ENCODE assay signal across 26 cellular contexts in genomic region chr16:18797746-18798145, GRCh38. TPM values are rescaled to one million over a fixed set of nuclear protein-coding genes. Genes with fewer than 3 reads are reported as not detected.
DNase-seq lines count a peak whose midpoint lies in the region; ATAC-seq, FAIRE-seq and TF ChIP-seq lines count a peak whose summit lies in the region.
"Had no signal": no experiment of that assay in that cellular context is flagged by ENCODE, and none has a peak within 500 bp of the region (broad histone marks: within the 10 kb centered on the region; RNA-seq: fewer than 3 reads in every experiment).

No MANE protein-coding gene starts in this region.

- in situ Hi-C loops in HepG2 (cut with HindIII; ENCODE audit: extremely low pct_ligation_motif_present, low pct_unique_long_range_greater_than_20kb), result no loop called here

- ATAC-seq in HepG2, result no peak
- no peak for ATAC-seq in right lobe of liver
- ATAC-seq in GM21515 (IDR thresholded peaks at IDR 0.05; ENCODE audit: unreplicated experiment), result no peak
- ATAC-seq: CD8-positive, alpha-beta T cell; left cardiac atrium; naive thymus-derived CD8-positive, alpha-beta T cell; T-cell had no signal

- H3K9ac ChIP-seq in HepG2 (ENCODE audit: insufficient read depth, low read depth, low read length) (no peak overlapping the region), SK-N-MC (ENCODE audit: insufficient read length) (peak overlapping the region; percentile 20)

- no peak overlapping the region for H3K4me3 Mint-ChIP-seq in glutamatergic neuron (ENCODE audit: unreplicated experiment)
- H3K4me3 Mint-ChIP-seq: activated CD4-positive, alpha-beta memory T cell treated with anti-CD3 and anti-CD28 coated beads for 36 hours; CD8-positive, alpha-beta T cell; naive thymus-derived CD8-positive, alpha-beta T cell; T-cell had no signal

- BruUV-seq in HepG2 (replicated peaks; lab: Mats Ljungman, UMichigan), result no TSS peak

- TF ChIP-seq POLR2A in HepG2 (IDR thresholded peaks at IDR 0.05; ENCODE audit: insufficient read depth in 1 of 2, low read depth in 2 of 2, low read length in 2 of 2) (no peak), right lobe of liver (IDR thresholded peaks at IDR 0.05) (no peak)

- peaks cover 7 to 45% of the 10 kb centered on the region in 2 experiments for H3K36me3 ChIP-seq in HepG2 (replicated peaks in 1 of 2; ENCODE audit: control insufficient read depth in 1 of 2, insufficient read depth in 2 of 2, low read length in 2 of 2)
- H3K36me3 ChIP-seq in right lobe of liver, result peaks cover 0 to 41% (median 17%) of the 10 kb centered on the region in 4 donors
- peaks cover 66% of the 10 kb centered on the region for H3K36me3 ChIP-seq in SK-N-MC (ENCODE audit: insufficient read depth, low read length)

- H3K4me2 ChIP-seq in HepG2 (ENCODE audit: low read depth, low read length), result no peak overlapping the region

- TF ChIP-seq RAD21 in HepG2 (CRISPR knock-in tag; IDR thresholded peaks at IDR 0.05), result no peak

- peaks cover 24% of the 10 kb centered on the region for H4K20me1 ChIP-seq in HepG2 (ENCODE audit: insufficient read depth, low read length)

- H3K4me1 ChIP-seq in HepG2 (ENCODE audit: insufficient read depth, low read length), result peaks cover 66% of the 10 kb centered on the region
- peaks cover 0 to 52% (median 26%) of the 10 kb centered on the region in 4 donors for H3K4me1 ChIP-seq in right lobe of liver

- DNase-seq in HepG2 (ENCODE audit: low spot score) (no peak), right lobe of liver (no peak), SK-N-MC (ENCODE audit: low read depth, low spot score) (no peak), glutamatergic neuron (no peak), NCI-H82 (lab: John Stamatoyannopoulos, UW) (no peak), posterior vena cava (ENCODE audit: low spot score) (no peak)
- no peak for DNase-seq in activated CD8-positive, alpha-beta memory T cell treated with anti-CD3 and anti-CD28 coated beads for 24 hours
- DNase-seq: activated CD4-positive, alpha-beta memory T cell treated with anti-CD3 and anti-CD28 coated beads for 36 hours; activated naive CD4-positive, alpha-beta T cell treated with anti-CD3 and anti-CD28 coated beads, Interleukin-2, amount 50 U/mL, for 16 hours; activated T-cell treated with anti-CD3 and anti-CD28 coated beads, Interleukin-2, amount 50 U/mL, for 1 hour; CD8-positive, alpha-beta T cell; DMS153; GOT3; KG1; left cardiac atrium; mesendoderm; naive thymus-derived CD8-positive, alpha-beta T cell; NCI-H1092; NCI-H524 treated with DMSO at 0.1 percent for 48 hours; stimulated activated naive CD4-positive, alpha-beta T cell; T-cell had no signal

- H3K9me3 Mint-ChIP-seq in glutamatergic neuron (ENCODE audit: unreplicated experiment), result peaks cover 8% of the 10 kb centered on the region
- H3K9me3 Mint-ChIP-seq: activated CD4-positive, alpha-beta memory T cell treated with anti-CD3 and anti-CD28 coated beads for 36 hours; CD8-positive, alpha-beta T cell; T-cell had no signal

- no peak for FAIRE-seq in HepG2 (lab: Jason Lieb, UNC)
- FAIRE-seq: GM12891 had no signal

- peaks cover 7% of the 10 kb centered on the region for H3K27me3 Mint-ChIP-seq in glutamatergic neuron (ENCODE audit: unreplicated experiment)
- H3K27me3 Mint-ChIP-seq: naive thymus-derived CD8-positive, alpha-beta T cell; progenitor cell of endocrine pancreas; T-cell had no signal

- TF ChIP-seq EP300 in HepG2 (IDR thresholded peaks at IDR 0.05; ENCODE audit: low read depth in 2 of 2, low read length in 2 of 2), result no peak
- TF ChIP-seq EP300 in HepG2 (CRISPR knock-in tag; IDR thresholded peaks at IDR 0.05; ENCODE audit: borderline replicate concordance), result no peak

- H3K9me3 ChIP-seq in HepG2 (ENCODE audit: low read length), result no peaks in the 10 kb centered on the region
- H3K9me3 ChIP-seq in right lobe of liver, result no peaks in the 10 kb centered on the region
- H3K9me3 ChIP-seq in SK-N-MC (ENCODE audit: low read depth, low read length), result no peaks in the 10 kb centered on the region
- H3K9me3 ChIP-seq: ascending aorta had no signal

- H3K36me3 Mint-ChIP-seq in glutamatergic neuron (ENCODE audit: unreplicated experiment), result no peaks in the 10 kb centered on the region

- peak overlapping the region; percentile 48 for H3K27ac Mint-ChIP-seq in glutamatergic neuron (ENCODE audit: unreplicated experiment)
- H3K27ac Mint-ChIP-seq: activated CD4-positive, alpha-beta memory T cell treated with anti-CD3 and anti-CD28 coated beads for 36 hours; CD8-positive, alpha-beta T cell; progenitor cell of endocrine pancreas; T-cell had no signal

- H3K79me2 ChIP-seq in HepG2 (ENCODE audit: insufficient read depth, low read length), result peaks cover 55% of the 10 kb centered on the region

- TF ChIP-seq CTCF in HepG2 (CRISPR knock-in tag; IDR thresholded peaks at IDR 0.05) (no peak), right lobe of liver (IDR thresholded peaks at IDR 0.05) (no peak), glutamatergic neuron (IDR thresholded peaks at IDR 0.05; ENCODE audit: partially characterized antibody, unreplicated experiment) (no peak)

- peaks cover 13% of the 10 kb centered on the region for H3K4me1 Mint-ChIP-seq in glutamatergic neuron (ENCODE audit: low read depth, unreplicated experiment)

- H3K4me3 ChIP-seq in HepG2 (replicated peaks in 1 of 3; ENCODE audit: insufficient read depth in 1 of 3, low read depth in 2 of 3, low read length in 3 of 3) (no peak overlapping the region), right lobe of liver (no peak overlapping the region), SK-N-MC (no peak overlapping the region)
- H3K4me3 ChIP-seq: ascending aorta, skin epidermis had no signal

- intact Hi-C loops in HepG2 (cut with micrococcal nuclease; ENCODE audit: unreplicated experiment) (loop anchor here (10.0 kb wide), 1 partner anchor 727 kb away; the partner anchor contains the start of genes CCP110 and GDE1), right lobe of liver (cut with DNase I) (no loop called here), posterior vena cava (cut with DNase I) (no loop called here)

- CTCF ChIA-PET in HepG2 (lab: Yijun Ruan, JAX; ENCODE audit: low intra/inter-chr PET ratio, low total read pairs), result no interaction called here

- H2AFZ ChIP-seq in HepG2 (ENCODE audit: low read length), result no peak overlapping the region

- no peak overlapping the region for H3K27ac ChIP-seq in HepG2 (ENCODE audit: extremely low read length, insufficient read depth, low read length)
- peak overlapping the region in 1 of 3 donors; percentile 9 for H3K27ac ChIP-seq in right lobe of liver
- H3K27ac ChIP-seq in SK-N-MC, result no peak overlapping the region
- H3K27ac ChIP-seq: ascending aorta, skin epidermis had no signal

- no peaks in the 10 kb centered on the region; a peak in 1 of 5 replicates for H3K27me3 ChIP-seq in HepG2 (ENCODE audit: control insufficient read depth in 1 of 2, insufficient read depth in 2 of 2, low read length in 2 of 2)
- no peaks in the 10 kb centered on the region for H3K27me3 ChIP-seq in right lobe of liver
- H3K27me3 ChIP-seq: ascending aorta had no signal

- POLR2A ChIA-PET in HepG2 (lab: Yijun Ruan, JAX), result interaction anchor here (8.9 kb wide), 1 partner anchor 9 kb away, joined by 545 read pairs; the partner anchor contains the start of gene RPS15A

- 96% methylated on average over 4 of the region's 4 CpGs for WGBS in HepG2 (ENCODE audit: low lambda C conversion rate)
- WGBS in right lobe of liver (ENCODE audit: insufficient coverage, low coverage, low lambda C conversion rate, missing lambda C conversion rate), result 35% methylated on average over 4 of the region's 4 CpGs

RNA-seq across cellular contexts. Expression of gene ARL6IP1, which starts 3.6 kb away (rescaled TPM):
- total RNA-seq in HepG2 (2016; rRNA removed; fragmentation: Illumina TruSeq; extraction: Trizol) (273 and 373 TPM in 2 replicates), right lobe of liver (100 to 1,000 TPM; 103 to 160 (median 109) TPM), glutamatergic neuron (ENCODE audit: unreplicated experiment) (238 TPM), posterior vena cava (10 to 100 TPM; 51.9 to 56.7 TPM)
- total RNA-seq in HepG2 (2016; cell fraction: cytosol; rRNA removed; fragmentation: Illumina TruSeq; extraction: Trizol; ENCODE audit: low read depth), result 62.8 and 68.6 TPM in 2 replicates
- total RNA-seq in HepG2 (2016; cell fraction: insoluble cytoplasmic fraction; rRNA removed; fragmentation: Illumina TruSeq; extraction: Trizol), result 270 and 373 TPM in 2 replicates
- total RNA-seq in HepG2 (2016; cell fraction: membrane; rRNA removed; fragmentation: Illumina TruSeq; extraction: Trizol), result 152 and 174 TPM in 2 replicates
- 309 and 367 TPM in 2 replicates for total RNA-seq in HepG2 (2016; cell fraction: nucleus; rRNA removed; fragmentation: Illumina TruSeq; extraction: Trizol)
- 183 and 263 TPM in 2 replicates for polyA plus RNA-seq in HepG2 (2011; rRNA removed)
- polyA plus RNA-seq in HepG2 (2011; cell fraction: cytosol; rRNA removed), result 211 and 261 TPM in 2 replicates
- 71.4 and 76.3 TPM in 2 replicates for polyA plus RNA-seq in HepG2 (2011; cell fraction: nucleus; rRNA removed)
- 155 and 252 TPM in 2 replicates for polyA plus RNA-seq in HepG2 (2012)
- 29.0 and 31.7 TPM in 2 replicates for polyA plus RNA-seq in HepG2 (2016; cell fraction: cytosol; fragmentation: Illumina TruSeq; extraction: Trizol; ENCODE audit: low read depth)
- 231 and 253 TPM in 2 replicates for polyA plus RNA-seq in HepG2 (2016; cell fraction: insoluble cytoplasmic fraction; fragmentation: Illumina TruSeq; extraction: Trizol; ENCODE audit: low read depth)
- 67.0 and 74.0 TPM in 2 replicates for polyA plus RNA-seq in HepG2 (2016; cell fraction: membrane; fragmentation: Illumina TruSeq; extraction: Trizol; ENCODE audit: low read depth)
- polyA plus RNA-seq in HepG2 (2016; cell fraction: nucleus; fragmentation: Illumina TruSeq; extraction: Trizol; ENCODE audit: insufficient read depth, low read depth), result 404 and 453 TPM in 2 replicates
- polyA minus RNA-seq in HepG2 (2011; rRNA and poly(A)+ RNA removed; ENCODE audit: low replicate concordance), result 262 and 330 TPM in 2 replicates
- polyA minus RNA-seq in HepG2 (2011; cell fraction: cytosol; rRNA and poly(A)+ RNA removed), result 199 and 232 TPM in 2 replicates
- polyA minus RNA-seq in HepG2 (2011; cell fraction: nucleus; rRNA and poly(A)+ RNA removed), result 155 and 156 TPM in 2 replicates

RNA-seq across cellular contexts. Expression of gene RPS15A, which starts 7.6 kb away (rescaled TPM):
- total RNA-seq in HepG2 (2016; rRNA removed; fragmentation: Illumina TruSeq; extraction: Trizol) (5,489 and 6,421 TPM in 2 replicates), right lobe of liver (100 to 1,000 TPM; 413 to 736 (median 445) TPM), glutamatergic neuron (ENCODE audit: unreplicated experiment) (784 TPM), posterior vena cava (1,000 to 10,000 TPM; 1,309 to 1,350 TPM)
- 8,046 and 9,031 TPM in 2 replicates for total RNA-seq in HepG2 (2016; cell fraction: cytosol; rRNA removed; fragmentation: Illumina TruSeq; extraction: Trizol; ENCODE audit: low read depth)
- total RNA-seq in HepG2 (2016; cell fraction: insoluble cytoplasmic fraction; rRNA removed; fragmentation: Illumina TruSeq; extraction: Trizol), result 5,533 and 6,779 TPM in 2 replicates
- 15,303 and 15,847 TPM in 2 replicates for total RNA-seq in HepG2 (2016; cell fraction: membrane; rRNA removed; fragmentation: Illumina TruSeq; extraction: Trizol)
- 1,768 and 1,992 TPM in 2 replicates for total RNA-seq in HepG2 (2016; cell fraction: nucleus; rRNA removed; fragmentation: Illumina TruSeq; extraction: Trizol)
- polyA plus RNA-seq in HepG2 (2011; rRNA removed), result 8,070 and 9,457 TPM in 2 replicates
- polyA plus RNA-seq in HepG2 (2011; cell fraction: cytosol; rRNA removed), result 13,484 and 16,402 TPM in 2 replicates
- 2,439 and 3,146 TPM in 2 replicates for polyA plus RNA-seq in HepG2 (2011; cell fraction: nucleus; rRNA removed)
- polyA plus RNA-seq in HepG2 (2012), result 7,540 and 10,455 TPM in 2 replicates
- polyA plus RNA-seq in HepG2 (2016; cell fraction: cytosol; fragmentation: Illumina TruSeq; extraction: Trizol; ENCODE audit: low read depth), result 10,067 and 10,790 TPM in 2 replicates
- polyA plus RNA-seq in HepG2 (2016; cell fraction: insoluble cytoplasmic fraction; fragmentation: Illumina TruSeq; extraction: Trizol; ENCODE audit: low read depth), result 5,820 and 6,347 TPM in 2 replicates
- 12,932 and 13,350 TPM in 2 replicates for polyA plus RNA-seq in HepG2 (2016; cell fraction: membrane; fragmentation: Illumina TruSeq; extraction: Trizol; ENCODE audit: low read depth)
- 3,080 and 3,274 TPM in 2 replicates for polyA plus RNA-seq in HepG2 (2016; cell fraction: nucleus; fragmentation: Illumina TruSeq; extraction: Trizol; ENCODE audit: insufficient read depth, low read depth)
- polyA minus RNA-seq in HepG2 (2011; rRNA and poly(A)+ RNA removed; ENCODE audit: low replicate concordance), result 955 and 1,060 TPM in 2 replicates
- polyA minus RNA-seq in HepG2 (2011; cell fraction: cytosol; rRNA and poly(A)+ RNA removed), result 550 and 682 TPM in 2 replicates
- polyA minus RNA-seq in HepG2 (2011; cell fraction: nucleus; rRNA and poly(A)+ RNA removed), result 381 and 597 TPM in 2 replicates
